Comparison of ENCODE assay signal across 10 cellular contexts in the genomic region with DNA sequence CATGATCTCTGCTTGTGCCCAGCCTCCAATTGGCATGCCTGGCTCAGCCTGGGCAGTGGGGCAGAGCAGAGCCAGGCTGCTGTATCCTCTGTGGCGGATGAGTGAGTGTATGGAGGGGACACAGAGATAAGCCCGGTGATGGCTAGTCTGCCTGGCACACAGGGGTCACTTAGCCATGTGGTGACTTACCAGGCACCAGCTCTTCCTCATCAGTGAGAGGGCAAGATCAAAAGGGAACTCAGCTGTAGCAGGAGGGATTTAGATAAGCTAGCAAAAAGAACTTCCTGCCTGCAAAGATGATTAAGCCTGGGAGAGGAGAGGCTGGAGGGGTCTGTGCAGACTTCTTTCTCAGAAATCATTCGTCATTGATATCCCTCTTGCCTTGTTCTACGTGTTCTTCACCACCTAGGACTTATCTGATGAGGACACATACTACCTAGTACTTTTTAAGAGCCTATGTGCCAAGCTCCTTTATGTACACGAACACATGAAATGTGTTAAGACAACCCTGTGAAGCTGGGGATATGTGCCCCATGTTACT. TPM values are rescaled to one million over a fixed set of nuclear protein-coding genes. Genes with fewer than 3 reads are reported as not detected.
DNase-seq lines count a peak whose midpoint lies in the region; ATAC-seq and TF ChIP-seq lines count a peak whose summit lies in the region.
"Had no signal": no experiment of that assay in that cellular context is flagged by ENCODE, and none has a peak within 500 bp of the region (broad histone marks: within the 10 kb centered on the region; RNA-seq: fewer than 3 reads in every experiment).

No MANE protein-coding gene starts in this region.

- H3K4me3 Mint-ChIP-seq in activated naive CD8-positive, alpha-beta T cell treated with anti-CD3 and anti-CD28 coated beads, Interleukin-2, amount 10 ng/mL, durations not matched to agents 7 days and 5 days, result peak overlapping the region; percentile 77
- peak overlapping the region; percentile 65 for H3K4me3 Mint-ChIP-seq in natural killer cell treated with Interleukin-12 subunit alpha and Interleukin-12 subunit beta and Interleukin-15 and Interleukin-18, amount 100 ng/mL, for 72 hours

- WGBS in heart right ventricle, 2 donors, result 43 to 44% methylated on average over 5 of the region's 5 CpGs

- peak overlapping the region; percentile 100 for H3K27ac Mint-ChIP-seq in activated naive CD8-positive, alpha-beta T cell treated with anti-CD3 and anti-CD28 coated beads, Interleukin-2, amount 10 ng/mL, durations not matched to agents 7 days and 5 days
- H3K27ac Mint-ChIP-seq in natural killer cell treated with Interleukin-12 subunit alpha and Interleukin-12 subunit beta and Interleukin-15 and Interleukin-18, amount 100 ng/mL, for 72 hours, result peak overlapping the region; percentile 95 to 99

- peak; percentile 28 for DNase-seq in GDM1 (lab: John Stamatoyannopoulos, UW)
- peak; percentile 67 for DNase-seq in NCI-H82 treated with DMSO at 0.1 percent for 48 hours (lab: John Stamatoyannopoulos, UW; ENCODE audit: unreplicated experiment)
- DNase-seq in activated naive CD8-positive, alpha-beta T cell treated with anti-CD3 and anti-CD28 coated beads, Interleukin-2, amount 10 ng/mL, durations not matched to agents 7 days and 5 days, result no peak
- no peak for DNase-seq in natural killer cell treated with Interleukin-12 subunit alpha and Interleukin-12 subunit beta and Interleukin-15 and Interleukin-18, amount 100 ng/mL, for 72 hours (ENCODE audit: low spot score)
- no peak for DNase-seq in heart right ventricle
- DNase-seq: T-helper 9 cell had no signal

- no peaks in the 10 kb centered on the region for H3K9me3 ChIP-seq in heart right ventricle
- H3K9me3 ChIP-seq: breast epithelium had no signal

- peaks cover 4 to 58% (median 40%) of the 10 kb centered on the region in 7 donors for H3K27me3 ChIP-seq in heart right ventricle

- peaks cover 0 to 86% (median 31%) of the 10 kb centered on the region in 9 donors for H3K4me1 ChIP-seq in heart right ventricle
- H3K4me1 ChIP-seq: breast epithelium had no signal

- no peak for TF ChIP-seq CTCF in heart right ventricle (IDR thresholded peaks at IDR 0.05)

- peak overlapping the region in 1 of 10 donors; percentile 72 for H3K27ac ChIP-seq in heart right ventricle
- H3K27ac ChIP-seq: breast epithelium had no signal

- no peaks in the 10 kb centered on the region for H3K27me3 Mint-ChIP-seq in activated naive CD8-positive, alpha-beta T cell treated with anti-CD3 and anti-CD28 coated beads, Interleukin-2, amount 10 ng/mL, durations not matched to agents 7 days and 5 days
- H3K27me3 Mint-ChIP-seq in natural killer cell treated with Interleukin-12 subunit alpha and Interleukin-12 subunit beta and Interleukin-15 and Interleukin-18, amount 100 ng/mL, for 72 hours, result no peaks in the 10 kb centered on the region

- H3K4me3 ChIP-seq in heart right ventricle, result no peak overlapping the region
- H3K4me3 ChIP-seq: breast epithelium had no signal

- POLR2A ChIA-PET in activated naive CD8-positive, alpha-beta T cell treated with anti-CD3 and anti-CD28 coated beads, Interleukin-2, amount 10 ng/mL, durations not matched to agents 7 days and 5 days (lab: Charles Lee), result interaction anchor here (0.6 to 8.6 kb wide), 5 partner anchors 7 to 200 kb away, joined by 3 to 108 read pairs (median 3); partner anchors contain the start of gene KIF21B

- intact Hi-C loops in heart right ventricle (cut with DNase I), result loop anchor here in 1 of 10 donors (5.0 kb wide), 1 partner anchor 1728 kb away; no protein-coding TSS in a partner anchor

- peak; percentile 34 for ATAC-seq in activated naive CD8-positive, alpha-beta T cell treated with anti-CD3 and anti-CD28 coated beads, Interleukin-2, amount 10 ng/mL, durations not matched to agents 7 days and 5 days (ENCODE audit: low read depth)
- peak in 1 of 2 donors; percentile 40 for ATAC-seq in natural killer cell treated with Interleukin-12 subunit alpha and Interleukin-12 subunit beta and Interleukin-15 and Interleukin-18, amount 100 ng/mL, for 72 hours
- ATAC-seq in HG03354 (IDR thresholded peaks at IDR 0.05; ENCODE audit: poor library complexity, severe bottlenecking, unreplicated experiment) (no peak), GM21515 (IDR thresholded peaks at IDR 0.05; ENCODE audit: unreplicated experiment) (no peak), HG02610 (IDR thresholded peaks at IDR 0.05; ENCODE audit: unreplicated experiment) (no peak), heart right ventricle (no peak)

- no peaks in the 10 kb centered on the region for H3K9me3 Mint-ChIP-seq in activated naive CD8-positive, alpha-beta T cell treated with anti-CD3 and anti-CD28 coated beads, Interleukin-2, amount 10 ng/mL, durations not matched to agents 7 days and 5 days
- no peaks in the 10 kb centered on the region for H3K9me3 Mint-ChIP-seq in natural killer cell treated with Interleukin-12 subunit alpha and Interleukin-12 subunit beta and Interleukin-15 and Interleukin-18, amount 100 ng/mL, for 72 hours

- H3K36me3 Mint-ChIP-seq in activated naive CD8-positive, alpha-beta T cell treated with anti-CD3 and anti-CD28 coated beads, Interleukin-2, amount 10 ng/mL, durations not matched to agents 7 days and 5 days, result peaks cover 29% of the 10 kb centered on the region
- no peaks in the 10 kb centered on the region for H3K36me3 Mint-ChIP-seq in natural killer cell treated with Interleukin-12 subunit alpha and Interleukin-12 subunit beta and Interleukin-15 and Interleukin-18, amount 100 ng/mL, for 72 hours

- H3K4me1 Mint-ChIP-seq in activated naive CD8-positive, alpha-beta T cell treated with anti-CD3 and anti-CD28 coated beads, Interleukin-2, amount 10 ng/mL, durations not matched to agents 7 days and 5 days, result peaks cover 87% of the 10 kb centered on the region
- H3K4me1 Mint-ChIP-seq in natural killer cell treated with Interleukin-12 subunit alpha and Interleukin-12 subunit beta and Interleukin-15 and Interleukin-18, amount 100 ng/mL, for 72 hours (ENCODE audit: low read depth in 2 of 2), result peaks cover 63 to 76% of the 10 kb centered on the region in 2 donors

- H3K36me3 ChIP-seq in heart right ventricle, result no peaks in the 10 kb centered on the region
- H3K36me3 ChIP-seq: breast epithelium had no signal

RNA-seq across cellular contexts. Expression of gene KIF21B, which starts 7.9 kb away (rescaled TPM):
- 100 to 1,000 TPM; 143 TPM for total RNA-seq in activated naive CD8-positive, alpha-beta T cell treated with anti-CD3 and anti-CD28 coated beads, Interleukin-2, amount 10 ng/mL, durations not matched to agents 7 days and 5 days
- total RNA-seq in natural killer cell treated with Interleukin-12 subunit alpha and Interleukin-12 subunit beta and Interleukin-15 and Interleukin-18, amount 100 ng/mL, for 72 hours, result 10 to 100 TPM; 71.1 to 93.3 TPM
- 1 to 10 TPM in 1 of 10 donors, under 1 TPM in 9; 0.32 to 2.6 (median 0.41) TPM for total RNA-seq in heart right ventricle
- under 1 TPM; 0.10 to 0.44 TPM for polyA plus RNA-seq in heart right ventricle

Comparison
In these comparisons a context has a peak if more than half of its experiments do, and no peak if none do; other contexts are left out.
1. DNase-seq: peak in GDM1 (single experiment) and NCI-H82 treated with DMSO at 0.1 percent for 48 hours (single experiment); none in activated naive CD8-positive, alpha-beta T cell treated with anti-CD3 and anti-CD28 coated beads, Interleukin-2, amount 10 ng/mL, durations not matched to agents 7 days and 5 days (single experiment), natural killer cell treated with Interleukin-12 subunit alpha and Interleukin-12 subunit beta and Interleukin-15 and Interleukin-18, amount 100 ng/mL, for 72 hours (single experiment) and heart right ventricle (0 of 2).
2. RNA of gene KIF21B, which starts 7.9 kb away (total RNA-seq): 143 TPM in activated naive CD8-positive, alpha-beta T cell treated with anti-CD3 and anti-CD28 coated beads, Interleukin-2, amount 10 ng/mL, durations not matched to agents 7 days and 5 days and 71.1 to 93.3 TPM in natural killer cell treated with Interleukin-12 subunit alpha and Interleukin-12 subunit beta and Interleukin-15 and Interleukin-18, amount 100 ng/mL, for 72 hours; 0.32 to 2.6 TPM in heart right ventricle; every median in the first group is over 10 times any median in the second.